In the genomic region with DNA sequence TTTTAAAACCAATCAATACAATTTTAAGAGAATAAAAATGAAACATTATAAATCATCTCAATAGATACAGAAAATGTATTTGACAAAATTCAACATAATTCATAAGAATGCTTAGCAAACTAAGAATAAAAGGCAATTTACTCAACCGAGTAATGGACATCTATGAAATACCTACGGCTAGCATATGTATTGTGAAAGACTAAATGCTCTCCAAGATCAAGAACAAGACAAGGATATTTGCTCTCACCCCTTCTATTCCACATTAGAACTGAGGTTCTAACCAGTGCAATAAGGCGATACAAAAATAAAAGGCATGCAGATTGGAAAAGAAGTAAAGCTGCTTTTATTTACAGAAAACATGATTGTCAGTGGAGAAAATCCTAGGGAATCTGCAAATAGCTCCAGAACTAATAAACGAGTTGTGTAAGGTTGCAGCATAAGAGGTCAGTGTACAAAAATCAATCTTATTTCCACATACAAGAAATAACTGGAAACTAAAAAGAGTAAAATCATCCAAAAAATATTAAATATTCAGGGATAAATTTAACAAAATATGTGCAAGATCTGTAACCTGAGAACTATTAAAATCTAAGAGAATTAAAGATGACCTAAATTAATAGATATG, we compare ENCODE assay signal across 1 cellular context.
TF ChIP-seq lines count a peak whose summit lies in the region.

No MANE protein-coding gene starts in this region.

TF ChIP-seq in IMR-90, 13 proteins besides CTCF, POLR2A, EP300 and RAD21:
- TF ChIP-seq FOS (IDR thresholded peaks at IDR 0.05; ENCODE audit: low read depth, low read length) = no peak
- TF ChIP-seq NFE2L2 (IDR thresholded peaks at IDR 0.05; ENCODE audit: low read depth, low read length) = no peak
- no peak for TF ChIP-seq MAFK (IDR thresholded peaks at IDR 0.05; ENCODE audit: low read depth, low read length)
